ENCODE assay signal across 13 cellular contexts in the genomic region with DNA sequence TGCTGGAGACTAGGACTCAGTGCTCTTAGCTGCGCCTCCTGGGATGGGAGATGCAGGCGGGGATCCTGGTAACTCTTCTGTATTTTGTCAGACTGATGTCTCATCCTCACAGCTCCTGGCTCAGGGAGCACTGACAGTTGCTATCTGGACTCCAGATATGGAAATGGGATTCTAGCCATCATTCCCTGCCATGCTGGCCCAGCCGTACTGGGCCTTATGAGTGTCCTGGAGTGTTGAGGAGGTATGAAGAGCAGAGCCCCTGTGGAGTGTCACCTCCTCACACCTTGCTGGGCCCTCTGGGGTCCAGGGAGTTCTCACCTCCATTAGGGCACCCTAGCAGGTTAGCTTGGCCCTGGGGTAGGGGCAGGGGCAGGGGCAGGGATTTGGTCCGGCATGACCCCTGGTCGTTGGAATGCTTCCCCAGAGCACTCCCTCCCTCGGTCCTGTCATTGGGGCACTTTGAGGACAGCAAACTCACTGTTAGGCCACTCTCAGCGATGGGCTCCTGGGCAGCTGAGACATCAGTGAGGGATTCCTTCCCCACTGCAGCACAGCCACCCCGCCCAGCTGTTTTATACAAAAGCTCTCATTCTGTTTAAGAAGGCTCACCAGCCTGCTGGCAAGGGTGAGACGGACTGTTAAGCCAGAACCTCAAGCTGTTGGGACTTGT.
DNase-seq lines count a peak whose midpoint lies in the region; ATAC-seq and TF ChIP-seq lines count a peak whose summit lies in the region.
"Had no signal": no experiment of that assay in that cellular context is flagged by ENCODE, and none has a peak within 500 bp of the region (broad histone marks: within the 10 kb centered on the region; RNA-seq: fewer than 3 reads in every experiment).

No MANE protein-coding gene starts in this region.

- no peaks in the 10 kb centered on the region for H3K4me1 Mint-ChIP-seq in stimulated activated memory B cell treated with anti-CD40 and anti-IgM and Interleukin-4, amounts not matched to agents 10 μg/mL and 1 μg/mL and 100 μg/mL, for 72 hours

- peak overlapping the region in 1 of 2 experiments; percentile 46 for H3K18ac ChIP-seq in mesenchymal stem cell (ENCODE audit: low read depth in 1 of 2, low read length in 2 of 2)

- no peak overlapping the region for H2BK5ac ChIP-seq in mesenchymal stem cell (ENCODE audit: low read depth, low read length, poor library complexity, severe bottlenecking)

- H3K4me1 ChIP-seq in mesenchymal stem cell (ENCODE audit: control insufficient read depth, insufficient read depth, low read depth, low read length) = peaks cover 9% of the 10 kb centered on the region
- H3K4me1 ChIP-seq: BLaER1 had no signal

- no peak overlapping the region for H3K4me3 Mint-ChIP-seq in stimulated activated memory B cell treated with anti-CD40 and anti-IgM and Interleukin-4, amounts not matched to agents 10 μg/mL and 1 μg/mL and 100 μg/mL, for 72 hours

- H3K27me3 Mint-ChIP-seq in stimulated activated memory B cell treated with anti-CD40 and anti-IgM and Interleukin-4, amounts not matched to agents 10 μg/mL and 1 μg/mL and 100 μg/mL, for 72 hours = peaks cover 16% of the 10 kb centered on the region

- H2BK120ac ChIP-seq in mesenchymal stem cell (ENCODE audit: low read depth, low read length) = no peak overlapping the region

- H3K27ac Mint-ChIP-seq in stimulated activated memory B cell treated with anti-CD40 and anti-IgM and Interleukin-4, amounts not matched to agents 10 μg/mL and 1 μg/mL and 100 μg/mL, for 72 hours = no peak overlapping the region

- no peaks in the 10 kb centered on the region for H3K36me3 ChIP-seq in mesenchymal stem cell (ENCODE audit: control insufficient read depth in 1 of 2, insufficient read depth in 2 of 2, low read depth in 1 of 2, low read length in 2 of 2)
- H3K36me3 ChIP-seq: BLaER1 had no signal

- H3K27ac ChIP-seq in mesenchymal stem cell (ENCODE audit: low read length, poor library complexity, severe bottlenecking) (no peak overlapping the region), coronary artery (no peak overlapping the region)
- H3K27ac ChIP-seq: BLaER1, GM23248 had no signal

- H3K14ac ChIP-seq in mesenchymal stem cell (ENCODE audit: low read length in 2 of 2) = no peak overlapping the region

- H3K4me2 ChIP-seq in mesenchymal stem cell (ENCODE audit: low read length, poor library complexity, severe bottlenecking) = no peak overlapping the region
- H3K4me2 ChIP-seq: BLaER1 had no signal

- H3K9me3 Mint-ChIP-seq in stimulated activated memory B cell treated with anti-CD40 and anti-IgM and Interleukin-4, amounts not matched to agents 10 μg/mL and 1 μg/mL and 100 μg/mL, for 72 hours = no peaks in the 10 kb centered on the region

- intact Hi-C loops in Right ventricle myocardium superior (cut with DNase I) = no loop called here
- intact Hi-C loops in cardiac septum (cut with DNase I) = no loop called here
- intact Hi-C loops in left ventricle myocardium superior (cut with micrococcal nuclease) = no loop called here

- H3K4ac ChIP-seq in mesenchymal stem cell (ENCODE audit: low read depth in 1 of 2, low read length in 2 of 2) = no peak overlapping the region

- H3K23ac ChIP-seq in mesenchymal stem cell (ENCODE audit: low read length in 2 of 2) = no peak overlapping the region

- H4K91ac ChIP-seq in mesenchymal stem cell (ENCODE audit: low read length) = no peak overlapping the region

- H3K4me3 ChIP-seq in mesenchymal stem cell (ENCODE audit: insufficient read depth in 1 of 2, low read depth in 1 of 2, low read length in 2 of 2) (no peak overlapping the region), coronary artery (no peak overlapping the region)
- H3K4me3 ChIP-seq: BLaER1, GM23248 had no signal

- WGBS in mesenchymal stem cell = 94% methylated on average over 9 of the region's 9 CpGs

- H4K8ac ChIP-seq in mesenchymal stem cell (ENCODE audit: low read length) = peak overlapping the region; percentile 12

- no peaks in the 10 kb centered on the region for H3K27me3 ChIP-seq in mesenchymal stem cell (ENCODE audit: control insufficient read depth in 1 of 2, insufficient read depth in 1 of 2, low read length in 2 of 2)
- H3K27me3 ChIP-seq: BLaER1 had no signal

- DNase-seq in Right ventricle myocardium superior (no peak), cardiac septum (ENCODE audit: low spot score) (no peak), left ventricle myocardium superior (no peak), mesenchymal stem cell (no peak), coronary artery (ENCODE audit: low spot score) (no peak), DMS53 (lab: John Stamatoyannopoulos, UW) (no peak), NCI-H2107 (lab: John Stamatoyannopoulos, UW) (no peak)
- DNase-seq: 8988T, AML-193, GM23248, H7 had no signal

- H2AFZ ChIP-seq in mesenchymal stem cell (ENCODE audit: low read depth, low read length) = no peak overlapping the region
- H2AFZ ChIP-seq: GM23248 had no signal

- H2BK15ac ChIP-seq in mesenchymal stem cell (ENCODE audit: low read depth, poor library complexity, severe bottlenecking) = no peak overlapping the region

- peaks cover 3% of the 10 kb centered on the region for H3K9me3 ChIP-seq in mesenchymal stem cell (ENCODE audit: control insufficient read depth, low read length)
- H3K9me3 ChIP-seq: BLaER1 had no signal

- H3K9ac ChIP-seq in mesenchymal stem cell (ENCODE audit: low read length) = no peak overlapping the region
- H3K9ac ChIP-seq: BLaER1, GM23248 had no signal

- ATAC-seq in Right ventricle myocardium superior (ENCODE audit: poor library complexity) (peak; percentile 71), left ventricle myocardium superior (peak; percentile 87)
- ATAC-seq in stimulated activated memory B cell treated with anti-CD40 and anti-IgM and Interleukin-4, amounts not matched to agents 10 μg/mL and 1 μg/mL and 100 μg/mL, for 72 hours = peak; percentile 13

- peak overlapping the region in 1 of 2 experiments; percentile 87 for H2BK12ac ChIP-seq in mesenchymal stem cell (ENCODE audit: low read length in 2 of 2)

- H2AK5ac ChIP-seq in mesenchymal stem cell (ENCODE audit: low read length, severe bottlenecking) = no peak overlapping the region

- H3K36me3 Mint-ChIP-seq in stimulated activated memory B cell treated with anti-CD40 and anti-IgM and Interleukin-4, amounts not matched to agents 10 μg/mL and 1 μg/mL and 100 μg/mL, for 72 hours = no peaks in the 10 kb centered on the region

- TF ChIP-seq CTCF in coronary artery (IDR thresholded peaks at IDR 0.05) = no peak

- no peaks in the 10 kb centered on the region for H3K79me1 ChIP-seq in mesenchymal stem cell (replicated peaks; ENCODE audit: low read length, poor library complexity, severe bottlenecking)

Comparison
In these comparisons a context has a peak if more than half of its experiments do, and no peak if none do; other contexts are left out.
1. ATAC-seq: peak in every context shown above with its lines; median percentile 87 in left ventricle myocardium superior; 71 in Right ventricle myocardium superior; 13 in stimulated activated memory B cell treated with anti-CD40 and anti-IgM and Interleukin-4, amounts not matched to agents 10 μg/mL and 1 μg/mL and 100 μg/mL, for 72 hours.